15 cellular contexts compared by ENCODE assay signal in the genomic region with DNA sequence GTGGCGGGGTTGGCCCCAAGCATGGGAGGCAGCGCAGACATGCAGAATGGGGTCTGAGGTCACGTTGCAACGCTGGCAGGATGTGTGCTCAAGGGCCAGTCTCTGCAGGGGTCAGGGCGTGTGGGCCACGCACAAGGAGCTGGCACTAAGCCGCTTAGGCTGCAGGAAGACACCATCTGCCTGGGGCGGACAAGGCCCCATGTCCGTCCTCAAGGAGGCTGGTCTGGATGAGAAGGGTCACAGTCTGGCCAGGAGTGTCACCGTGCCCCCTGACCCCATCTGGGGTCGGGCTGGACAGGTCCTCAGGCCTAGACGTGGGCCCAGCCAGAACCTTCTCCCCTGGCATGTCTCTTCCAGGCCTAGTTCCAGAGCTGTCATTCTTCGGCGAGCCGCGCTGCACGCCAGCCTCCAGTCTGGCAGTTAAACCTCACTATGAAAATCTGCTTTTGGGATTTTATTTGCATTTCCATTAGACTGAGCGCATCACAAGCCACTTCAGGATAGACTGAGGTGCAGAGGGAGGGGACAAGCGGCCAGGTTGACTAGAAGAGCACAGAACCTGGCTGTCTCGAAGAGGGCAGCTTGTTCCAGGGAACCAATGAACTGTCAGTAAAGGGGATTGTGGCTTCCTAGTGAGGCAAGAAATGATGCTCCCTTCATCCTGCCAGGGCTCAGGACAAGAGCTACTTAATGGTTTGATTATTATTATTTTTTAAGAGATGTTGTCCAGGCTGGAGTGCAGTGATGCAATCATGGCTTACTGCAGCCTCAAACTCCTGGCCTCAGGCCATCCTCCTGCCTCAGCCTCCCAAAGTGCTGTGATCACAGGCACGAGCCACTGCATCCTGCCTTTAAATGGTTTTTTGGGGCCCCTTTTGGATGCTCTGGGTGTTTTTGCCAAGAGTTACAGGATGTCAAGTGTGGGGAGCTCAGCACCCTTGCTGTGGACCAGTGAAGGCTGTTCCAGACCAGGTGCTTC.
"Had no signal": no experiment of that assay in that cellular context is flagged by ENCODE, and none has a peak within 500 bp of the region (broad histone marks: within the 10 kb centered on the region; RNA-seq: fewer than 3 reads in every experiment).

No MANE protein-coding gene starts in this region.

- H3K9me3 Mint-ChIP-seq: activated CD4-positive, alpha-beta memory T cell treated with anti-CD3 and anti-CD28 coated beads, Interleukin-2, amount 10 ng/mL, durations not matched to agents 7 days and 5 days; activated naive CD8-positive, alpha-beta T cell treated with anti-CD3 and anti-CD28 coated beads, Interleukin-2, amount 50 U/mL, for 24 hours; naive thymus-derived CD8-positive, alpha-beta T cell; stimulated activated naive CD8-positive, alpha-beta T cell treated with anti-CD3 and anti-CD28 coated beads, Interleukin-15, Interleukin-2, amounts not matched to agents 100 ng/mL and 50 ng/mL, for 24 hours had no signal

- H3K4me3 Mint-ChIP-seq: activated CD4-positive, alpha-beta memory T cell treated with anti-CD3 and anti-CD28 coated beads, Interleukin-2, amount 10 ng/mL, durations not matched to agents 7 days and 5 days; activated CD4-positive, alpha-beta T cell treated with anti-CD3 and anti-CD28 coated beads for 36 hours; activated naive CD8-positive, alpha-beta T cell treated with anti-CD3 and anti-CD28 coated beads, Interleukin-2, amount 50 U/mL, for 24 hours; stimulated activated naive CD8-positive, alpha-beta T cell treated with anti-CD3 and anti-CD28 coated beads, Interleukin-15, Interleukin-2, amounts not matched to agents 100 ng/mL and 50 ng/mL, for 24 hours had no signal

- FAIRE-seq: colon had no signal

- H3K27ac Mint-ChIP-seq: activated CD4-positive, alpha-beta memory T cell treated with anti-CD3 and anti-CD28 coated beads, Interleukin-2, amount 10 ng/mL, durations not matched to agents 7 days and 5 days; activated CD4-positive, alpha-beta T cell treated with anti-CD3 and anti-CD28 coated beads for 36 hours; activated naive CD8-positive, alpha-beta T cell treated with anti-CD3 and anti-CD28 coated beads, Interleukin-2, amount 50 U/mL, for 24 hours; stimulated activated naive CD8-positive, alpha-beta T cell treated with anti-CD3 and anti-CD28 coated beads, Interleukin-15, Interleukin-2, amounts not matched to agents 100 ng/mL and 50 ng/mL, for 24 hours had no signal

- H3K27me3 ChIP-seq: ascending aorta, foreskin keratinocyte had no signal

- H3K4me3 ChIP-seq: ascending aorta, mucosa of descending colon, psoas muscle, thoracic aorta had no signal

- DNase-seq: activated CD4-positive, alpha-beta memory T cell treated with anti-CD3 and anti-CD28 coated beads, Interleukin-2, amount 10 ng/mL, durations not matched to agents 7 days and 5 days; activated CD4-positive, alpha-beta T cell treated with anti-CD3 and anti-CD28 coated beads for 36 hours; activated naive CD8-positive, alpha-beta T cell treated with anti-CD3 and anti-CD28 coated beads, Interleukin-2, amount 50 U/mL, for 24 hours; activated T-cell treated with anti-CD3 and anti-CD28 coated beads, Interleukin-2, amount 50 U/mL, for 48 hours; foreskin keratinocyte; naive thymus-derived CD8-positive, alpha-beta T cell; nucleus accumbens; psoas muscle; stimulated activated CD4-positive, alpha-beta T cell treated with anti-CD3 and anti-CD28 coated beads, Interleukin-2, amount 100 ng/mL, for 48 hours; stimulated activated CD8-positive, alpha-beta memory T cell treated with anti-CD3 and anti-CD28 coated beads, Interleukin-4, amount 100 ng/mL, for 48 hours had no signal

- ATAC-seq: activated CD4-positive, alpha-beta T cell treated with anti-CD3 and anti-CD28 coated beads for 36 hours; activated naive CD8-positive, alpha-beta T cell treated with anti-CD3 and anti-CD28 coated beads, Interleukin-2, amount 50 U/mL, for 24 hours; foreskin keratinocyte; mucosa of descending colon; naive thymus-derived CD8-positive, alpha-beta T cell; psoas muscle had no signal

- H3K4me1 ChIP-seq: foreskin keratinocyte had no signal

- H3K27me3 Mint-ChIP-seq: activated CD4-positive, alpha-beta memory T cell treated with anti-CD3 and anti-CD28 coated beads, Interleukin-2, amount 10 ng/mL, durations not matched to agents 7 days and 5 days; activated CD4-positive, alpha-beta T cell treated with anti-CD3 and anti-CD28 coated beads for 36 hours; activated naive CD8-positive, alpha-beta T cell treated with anti-CD3 and anti-CD28 coated beads, Interleukin-2, amount 50 U/mL, for 24 hours; naive thymus-derived CD8-positive, alpha-beta T cell; stimulated activated naive CD8-positive, alpha-beta T cell treated with anti-CD3 and anti-CD28 coated beads, Interleukin-15, Interleukin-2, amounts not matched to agents 100 ng/mL and 50 ng/mL, for 24 hours had no signal

- H3K9me3 ChIP-seq: ascending aorta, mucosa of descending colon, psoas muscle, thoracic aorta had no signal

- H3K27ac ChIP-seq: ascending aorta, foreskin keratinocyte, psoas muscle, thoracic aorta had no signal
